Comparison of ENCODE assay signal across 30 cellular contexts in the genomic region with DNA sequence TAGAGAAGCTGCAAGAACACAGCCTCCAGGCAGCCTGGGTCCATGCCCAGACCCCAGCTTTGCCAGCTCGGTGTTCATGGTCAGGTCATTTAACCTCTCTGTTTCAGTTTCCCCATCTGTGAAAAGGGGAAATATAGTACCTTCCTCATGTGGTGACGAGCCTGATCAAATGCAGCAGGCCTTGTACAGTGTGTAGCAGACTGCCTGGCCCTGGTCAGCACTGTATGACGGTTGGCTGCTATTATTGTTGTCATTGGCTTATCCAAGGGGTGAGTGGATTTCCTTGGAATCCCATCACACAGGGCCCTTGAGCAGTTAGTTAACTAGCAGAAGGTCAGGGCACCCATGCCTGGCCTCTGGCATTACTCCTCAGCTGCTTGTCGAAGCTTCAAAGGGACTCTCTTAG. TPM values are rescaled to one million over a fixed set of nuclear protein-coding genes. Genes with fewer than 3 reads are reported as not detected.
DNase-seq lines count a peak whose midpoint lies in the region; ATAC-seq and TF ChIP-seq lines count a peak whose summit lies in the region.
"Had no signal": no experiment of that assay in that cellular context is flagged by ENCODE, and none has a peak within 500 bp of the region (broad histone marks: within the 10 kb centered on the region; RNA-seq: fewer than 3 reads in every experiment).

No MANE protein-coding gene starts in this region.

- ATAC-seq in mucosa of descending colon = peak; percentile 21
- ATAC-seq in thoracic aorta (ENCODE audit: insufficient number of reproducible peaks, low FRiP score, low read depth) = peak; percentile 59
- no peak for ATAC-seq in GM21717 (IDR thresholded peaks at IDR 0.05; ENCODE audit: unreplicated experiment)
- no peak for ATAC-seq in GM19035 (IDR thresholded peaks at IDR 0.05; ENCODE audit: unreplicated experiment)
- ATAC-seq: activated naive CD8-positive, alpha-beta T cell treated with anti-CD3 and anti-CD28 coated beads, Interleukin-2, amount 50 U/mL, for 24 hours; activated T-cell treated with anti-CD3 and anti-CD28 coated beads, Interleukin-2, amount 50 U/mL, for 72 hours; effector memory CD8-positive, alpha-beta T cell; GM23338; PC-3; T-helper 17 cell had no signal

- H3K27me3 ChIP-seq in thoracic aorta (replicated peaks; ENCODE audit: insufficient read depth) = no peaks in the 10 kb centered on the region
- H3K27me3 ChIP-seq: suprapubic skin had no signal

- no peaks in the 10 kb centered on the region for H3K9me3 ChIP-seq in mucosa of descending colon
- no peaks in the 10 kb centered on the region for H3K9me3 ChIP-seq in thoracic aorta
- H3K9me3 ChIP-seq: suprapubic skin had no signal

- intact Hi-C loops in mucosa of descending colon (cut with DNase I, micrococcal nuclease) = no loop called here

- H3K36me3 ChIP-seq in mucosa of descending colon (ENCODE audit: low read depth) = no peaks in the 10 kb centered on the region
- no peaks in the 10 kb centered on the region for H3K36me3 ChIP-seq in thoracic aorta
- H3K36me3 ChIP-seq: left ventricle myocardium inferior, suprapubic skin had no signal

- H3K4me1 ChIP-seq in mucosa of descending colon (ENCODE audit: low read depth) (peaks cover 4% of the 10 kb centered on the region), thoracic aorta (ENCODE audit: control insufficient read depth in 1 of 2, low read depth in 2 of 2) (peaks cover 0 to 23% of the 10 kb centered on the region in 2 donors)

- DNase-seq in GM12865 (ENCODE audit: low read depth) (peak; percentile 28), SKM-1 (lab: John Stamatoyannopoulos, UW; ENCODE audit: unreplicated experiment) (peak; percentile 57), mucosa of descending colon (no peak), thoracic aorta (ENCODE audit: low spot score) (no peak), LoVo (ENCODE audit: low spot score) (no peak)
- DNase-seq: activated CD4-positive, alpha-beta T cell treated with anti-CD3 and anti-CD28 coated beads, Interleukin-2, amount 50 U/mL, for 48 hours; activated CD4-positive, CD25-positive, alpha-beta regulatory T cell treated with anti-CD3 and anti-CD28 coated beads, Interleukin-2, amount 50 U/mL, for 72 hours; activated naive CD4-positive, alpha-beta T cell; activated naive CD8-positive, alpha-beta T cell treated with anti-CD3 and anti-CD28 coated beads, Interleukin-2, amount 50 U/mL, for 24 hours; activated T-cell treated with anti-CD3 and anti-CD28 coated beads, Interleukin-2, amount 50 U/mL, for 72 hours; central memory CD4-positive, alpha-beta T cell; cortex of kidney; effector memory CD8-positive, alpha-beta T cell; glutamatergic neuron; HFFc6; left ventricle myocardium inferior; mesendoderm; NCI-H1105; NCI-H187; NCI-H510A treated with DMSO at 0.1 percent for 48 hours; NK-92 treated with Interleukin-12 subunit alpha and Interleukin-12 subunit beta, amount 100 ng/mL, for 24 hours; PC-3; small intestine; stimulated activated naive CD4-positive, alpha-beta T cell; T-helper 17 cell had no signal

- TF ChIP-seq CTCF in GM12865 (IDR thresholded peaks at IDR 0.05; ENCODE audit: insufficient read depth, low read depth, low read length, missing control alignments) (no peak), mucosa of descending colon (IDR thresholded peaks at IDR 0.05) (no peak), thoracic aorta (IDR thresholded peaks at IDR 0.05) (no peak)

- H3K4me3 ChIP-seq in GM12865 (ENCODE audit: low read depth, low read length) = no peak overlapping the region
- H3K4me3 ChIP-seq in mucosa of descending colon = no peak overlapping the region
- H3K4me3 ChIP-seq in thoracic aorta = no peak overlapping the region
- H3K4me3 ChIP-seq: GM23338, left ventricle myocardium inferior, SK-N-MC, suprapubic skin had no signal

- no peak overlapping the region for H3K27ac ChIP-seq in thoracic aorta
- H3K27ac ChIP-seq: left ventricle myocardium inferior, SK-N-MC, suprapubic skin had no signal

RNA-seq across cellular contexts. Expression of a gene that starts 6.6 kb away (rescaled TPM):
- 10 to 100 TPM; 19.1 to 31.8 (median 26.6) TPM for total RNA-seq in mucosa of descending colon
- total RNA-seq in thoracic aorta = 1 to 10 TPM; 2.0 to 5.9 TPM
- total RNA-seq: activated T-cell treated with anti-CD3 and anti-CD28 coated beads, Interleukin-2, amount 50 U/mL, for 72 hours; T-helper 17 cell had no signal

Comparison
In these comparisons a context has a peak if more than half of its experiments do, and no peak if none do; other contexts are left out.
1. DNase-seq: peak in GM12865 (single experiment) and SKM-1 (single experiment); none in mucosa of descending colon (0 of 3), thoracic aorta (single experiment) and LoVo (single experiment).
2. ATAC-seq: peak in mucosa of descending colon (single experiment) and thoracic aorta (single experiment); none in GM21717 (single experiment) and GM19035 (single experiment).